ENCODE assay signal across 35 cellular contexts in genomic region chr14:73437206-73437605, GRCh38.
"Had no signal": no experiment of that assay in that cellular context is flagged by ENCODE, and none has a peak within 500 bp of the region (broad histone marks: within the 10 kb centered on the region; RNA-seq: fewer than 3 reads in every experiment).

No MANE protein-coding gene starts in this region.

- H3K4me3 Mint-ChIP-seq: activated CD4-positive, alpha-beta memory T cell treated with anti-CD3 and anti-CD28 coated beads, Interleukin-2, amount 10 ng/mL, durations not matched to agents 7 days and 5 days; activated CD4-positive, alpha-beta T cell treated with anti-CD3 and anti-CD28 coated beads for 36 hours; activated CD4-positive, alpha-beta T cell treated with anti-CD3 and anti-CD28 coated beads, Interleukin-2, amount 10 ng/mL, durations not matched to agents 7 days and 5 days; activated CD8-positive, alpha-beta memory T cell treated with anti-CD3 and anti-CD28 coated beads, Interleukin-2, amount 10 ng/mL, durations not matched to agents 7 days and 5 days; activated CD8-positive, alpha-beta T cell treated with anti-CD3 and anti-CD28 coated beads, Interleukin-2, amount 10 ng/mL, durations not matched to agents 7 days and 5 days; activated naive CD4-positive, alpha-beta T cell treated with anti-CD3 and anti-CD28 coated beads for 36 hours; activated naive CD8-positive, alpha-beta T cell treated with anti-CD3 and anti-CD28 coated beads for 36 hours; activated T-cell treated with anti-CD3 and anti-CD28 coated beads, Interleukin-2, amount 50 U/mL, for 24 hours; T-cell; T-helper 2 cell treated with Interferon-gamma antibody and Interleukin-4, amounts not matched to agents 5 μg/mL and 100 μg/mL, for 36 hours; WTC11 had no signal

- H3K27ac Mint-ChIP-seq: activated CD4-positive, alpha-beta memory T cell treated with anti-CD3 and anti-CD28 coated beads, Interleukin-2, amount 10 ng/mL, durations not matched to agents 7 days and 5 days; activated CD4-positive, alpha-beta T cell treated with anti-CD3 and anti-CD28 coated beads for 36 hours; activated CD4-positive, alpha-beta T cell treated with anti-CD3 and anti-CD28 coated beads, Interleukin-2, amount 10 ng/mL, durations not matched to agents 7 days and 5 days; activated CD8-positive, alpha-beta memory T cell treated with anti-CD3 and anti-CD28 coated beads, Interleukin-2, amount 10 ng/mL, durations not matched to agents 7 days and 5 days; activated CD8-positive, alpha-beta T cell treated with anti-CD3 and anti-CD28 coated beads, Interleukin-2, amount 10 ng/mL, durations not matched to agents 7 days and 5 days; activated naive CD4-positive, alpha-beta T cell treated with anti-CD3 and anti-CD28 coated beads for 36 hours; activated naive CD4-positive, alpha-beta T cell treated with anti-CD3 and anti-CD28 coated beads, Interleukin-2, amount 50 U/mL, for 72 hours; activated naive CD8-positive, alpha-beta T cell treated with anti-CD3 and anti-CD28 coated beads for 36 hours; activated T-cell treated with anti-CD3 and anti-CD28 coated beads, Interleukin-2, amount 50 U/mL, for 24 hours; T-helper 2 cell treated with Interferon-gamma antibody and Interleukin-4, amounts not matched to agents 5 μg/mL and 100 μg/mL, for 36 hours; WTC11 had no signal

- H3K9me3 Mint-ChIP-seq: activated CD4-positive, alpha-beta memory T cell treated with anti-CD3 and anti-CD28 coated beads, Interleukin-2, amount 10 ng/mL, durations not matched to agents 7 days and 5 days; activated CD4-positive, alpha-beta T cell treated with anti-CD3 and anti-CD28 coated beads, Interleukin-2, amount 10 ng/mL, durations not matched to agents 7 days and 5 days; activated naive CD4-positive, alpha-beta T cell treated with anti-CD3 and anti-CD28 coated beads for 36 hours; activated naive CD4-positive, alpha-beta T cell treated with anti-CD3 and anti-CD28 coated beads, Interleukin-2, amount 50 U/mL, for 72 hours; activated naive CD8-positive, alpha-beta T cell treated with anti-CD3 and anti-CD28 coated beads for 36 hours; activated T-cell treated with anti-CD3 and anti-CD28 coated beads, Interleukin-2, amount 50 U/mL, for 24 hours; T-cell; T-helper 2 cell treated with Interferon-gamma antibody and Interleukin-4, amounts not matched to agents 5 μg/mL and 100 μg/mL, for 36 hours; WTC11 had no signal

- ATAC-seq: activated CD4-positive, alpha-beta T cell treated with anti-CD3 and anti-CD28 coated beads for 36 hours; activated CD4-positive, CD25-positive, alpha-beta regulatory T cell treated with anti-CD3 and anti-CD28 coated beads, Interleukin-2, amount 50 U/mL, for 24 hours; activated CD8-positive, alpha-beta memory T cell treated with anti-CD3 and anti-CD28 coated beads, Interleukin-2, amount 10 ng/mL, durations not matched to agents 7 days and 5 days; activated CD8-positive, alpha-beta T cell treated with anti-CD3 and anti-CD28 coated beads, Interleukin-2, amount 10 ng/mL, durations not matched to agents 7 days and 5 days; body of pancreas; T-cell; WTC11 had no signal

- DNase-seq: activated CD4-positive, alpha-beta memory T cell treated with anti-CD3 and anti-CD28 coated beads, Interleukin-2, amount 10 ng/mL, durations not matched to agents 7 days and 5 days; activated CD4-positive, alpha-beta T cell treated with anti-CD3 and anti-CD28 coated beads for 1 hour; activated CD4-positive, alpha-beta T cell treated with anti-CD3 and anti-CD28 coated beads for 36 hours; activated CD4-positive, alpha-beta T cell treated with anti-CD3 and anti-CD28 coated beads for 48 hours; activated CD4-positive, alpha-beta T cell treated with anti-CD3 and anti-CD28 coated beads, Interleukin-2, amount 10 ng/mL, durations not matched to agents 7 days and 5 days; activated CD4-positive, alpha-beta T cell treated with anti-CD3 and anti-CD28 coated beads, Interleukin-2, amount 50 U/mL, for 48 hours; activated CD4-positive, CD25-positive, alpha-beta regulatory T cell; activated CD8-positive, alpha-beta memory T cell treated with anti-CD3 and anti-CD28 coated beads for 24 hours; activated CD8-positive, alpha-beta memory T cell treated with anti-CD3 and anti-CD28 coated beads, Interleukin-2, amount 10 ng/mL, durations not matched to agents 7 days and 5 days; activated CD8-positive, alpha-beta memory T cell treated with anti-CD3 and anti-CD28 coated beads, Interleukin-2, amount 50 U/mL, for 48 hours; activated CD8-positive, alpha-beta T cell treated with anti-CD3 and anti-CD28 coated beads, Interleukin-2, amount 10 ng/mL, durations not matched to agents 7 days and 5 days; activated effector memory CD4-positive, alpha-beta T cell treated with anti-CD3 and anti-CD28 coated beads, Interleukin-2, amount 50 U/mL, for 16 hours; activated gamma-delta T cell treated with Interleukin-2 at 50 U/mL for 16 hours; activated naive CD4-positive, alpha-beta T cell; activated naive CD4-positive, alpha-beta T cell treated with anti-CD3 and anti-CD28 coated beads for 36 hours; activated naive CD4-positive, alpha-beta T cell treated with anti-CD3 and anti-CD28 coated beads, Interleukin-2, amount 50 U/mL, for 16 hours; activated naive CD8-positive, alpha-beta T cell treated with anti-CD3 and anti-CD28 coated beads for 36 hours; activated T-cell treated with anti-CD3 and anti-CD28 coated beads, Interleukin-2, amount 50 U/mL, for 24 hours; activated T-cell treated with anti-CD3 and anti-CD28 coated beads, Interleukin-2, amount 50 U/mL, for 48 hours; adrenal gland; amniotic stem cell; aorta; body of pancreas; brain microvascular endothelial cell; central memory CD4-positive, alpha-beta T cell; T-cell; T-helper 2 cell; T-helper 9 cell; WERI-Rb-1 had no signal

- H3K36me3 Mint-ChIP-seq: activated CD8-positive, alpha-beta memory T cell treated with anti-CD3 and anti-CD28 coated beads, Interleukin-2, amount 10 ng/mL, durations not matched to agents 7 days and 5 days; activated naive CD4-positive, alpha-beta T cell treated with anti-CD3 and anti-CD28 coated beads, Interleukin-2, amount 50 U/mL, for 72 hours; activated naive CD8-positive, alpha-beta T cell treated with anti-CD3 and anti-CD28 coated beads for 36 hours; WTC11 had no signal

- H3K27me3 Mint-ChIP-seq: activated CD4-positive, alpha-beta memory T cell treated with anti-CD3 and anti-CD28 coated beads, Interleukin-2, amount 10 ng/mL, durations not matched to agents 7 days and 5 days; activated CD4-positive, alpha-beta T cell treated with anti-CD3 and anti-CD28 coated beads for 36 hours; activated CD4-positive, alpha-beta T cell treated with anti-CD3 and anti-CD28 coated beads, Interleukin-2, amount 10 ng/mL, durations not matched to agents 7 days and 5 days; activated CD8-positive, alpha-beta memory T cell treated with anti-CD3 and anti-CD28 coated beads, Interleukin-2, amount 10 ng/mL, durations not matched to agents 7 days and 5 days; activated naive CD8-positive, alpha-beta T cell treated with anti-CD3 and anti-CD28 coated beads for 36 hours; activated T-cell treated with anti-CD3 and anti-CD28 coated beads, Interleukin-2, amount 50 U/mL, for 24 hours; T-cell had no signal

- FAIRE-seq: astrocyte, TTC549 had no signal

- H3K4me1 Mint-ChIP-seq: activated CD8-positive, alpha-beta memory T cell treated with anti-CD3 and anti-CD28 coated beads, Interleukin-2, amount 10 ng/mL, durations not matched to agents 7 days and 5 days; WTC11 had no signal
